ENCODE assay signal across 13 cellular contexts in genomic region chr4:48668254-48669017, GRCh38.
A peak's percentile ranks its signal among the peaks of the same experiment; 100 is the strongest.
DNase-seq lines count a peak whose midpoint lies in the region; ATAC-seq and TF ChIP-seq lines count a peak whose summit lies in the region.
"Had no signal": no experiment of that assay in that cellular context is flagged by ENCODE, and none has a peak within 500 bp of the region (broad histone marks: within the 10 kb centered on the region; RNA-seq: fewer than 3 reads in every experiment).

No MANE protein-coding gene starts in this region.

- no peaks in the 10 kb centered on the region for H3K36me3 ChIP-seq in gastrocnemius medialis
- H3K36me3 ChIP-seq: neutrophil had no signal

- TF ChIP-seq CTCF in epithelial cell of esophagus (IDR thresholded peaks at IDR 0.05; ENCODE audit: insufficient read depth, low read depth, low read length, missing control alignments) (no peak), gastrocnemius medialis (IDR thresholded peaks at IDR 0.05 in 4 of 5, conservative IDR thresholded peaks at IDR 0.05 in 1 of 5) (no peak)

- peak overlapping the region; percentile 53 to 77 (median 68) for H3K27ac ChIP-seq in gastrocnemius medialis
- H3K27ac ChIP-seq: coronary artery, neutrophil, SK-N-MC had no signal

- ATAC-seq in GM18868 (IDR thresholded peaks at IDR 0.05; ENCODE audit: unreplicated experiment) (peak; percentile 48), HG03565 (IDR thresholded peaks at IDR 0.05; ENCODE audit: unreplicated experiment) (peak; percentile 45), gastrocnemius medialis (peak; percentile 81 to 97), HG03521 (IDR thresholded peaks at IDR 0.05; ENCODE audit: unreplicated experiment) (no peak)

- DNase-seq in epithelial cell of esophagus (ENCODE audit: low read depth) (peak; percentile 86), gastrocnemius medialis (no peak), COLO829 (ENCODE audit: low spot score) (no peak), NCI-H446 (lab: John Stamatoyannopoulos, UW) (no peak)
- DNase-seq in stimulated activated CD4-positive, alpha-beta T cell treated with anti-CD3 and anti-CD28 coated beads, Interleukin-2, amount 100 ng/mL, for 48 hours = no peak
- DNase-seq: activated CD4-positive, alpha-beta memory T cell treated with anti-CD3 and anti-CD28 coated beads, Interleukin-2, amount 10 ng/mL, durations not matched to agents 7 days and 5 days; kidney glomerular epithelial cell had no signal

- H3K4me3 ChIP-seq in epithelial cell of esophagus (ENCODE audit: low read length) (peak overlapping the region; percentile 12), gastrocnemius medialis (no peak overlapping the region)
- H3K4me3 ChIP-seq: coronary artery, SK-N-MC had no signal

- peaks cover 37 to 42% of the 10 kb centered on the region in 2 donors for H3K4me1 ChIP-seq in gastrocnemius medialis

- intact Hi-C loops in gastrocnemius medialis (cut with DNase I; ENCODE audit: low total_unique reads) = loop anchor here (5.0 kb wide), 1 partner anchor 109 kb away; no protein-coding TSS in a partner anchor

- H3K9me3 ChIP-seq in gastrocnemius medialis = no peaks in the 10 kb centered on the region
- H3K9me3 ChIP-seq: neutrophil had no signal

- in situ Hi-C loops in gastrocnemius medialis (cut with MboI; ENCODE audit: low sequenced_read_pairs in 4 of 4) = no loop called here

- no peaks in the 10 kb centered on the region for H3K27me3 ChIP-seq in gastrocnemius medialis
- H3K27me3 ChIP-seq: neutrophil had no signal

- TF ChIP-seq POLR2A in gastrocnemius medialis (IDR thresholded peaks at IDR 0.05) = no peak
